Comparison of ENCODE assay signal across 1 cellular context in genomic region chr7:99860281-99861127, GRCh38.
TF ChIP-seq lines count a peak whose summit lies in the region.

No MANE protein-coding gene starts in this region.

TF ChIP-seq in GM23338, 12 proteins besides CTCF, POLR2A, EP300 and RAD21 (continued from another document):
- TF ChIP-seq ZNF462 (CRISPR knock-in tag; IDR thresholded peaks at IDR 0.05) (no peak), CREB1 (CRISPR knock-in tag; IDR thresholded peaks at IDR 0.05; ENCODE audit: low read depth) (no peak), JUNB (IDR thresholded peaks at IDR 0.05; ENCODE audit: unreplicated experiment) (no peak), EZH2phosphoT487 (IDR thresholded peaks at IDR 0.05; ENCODE audit: unreplicated experiment) (no peak), POLR2AphosphoS5 (IDR thresholded peaks at IDR 0.05; ENCODE audit: low read depth) (no peak), ZNF331 (CRISPR knock-in tag; IDR thresholded peaks at IDR 0.05; ENCODE audit: low read depth) (no peak), ZNF114 (CRISPR knock-in tag; IDR thresholded peaks at IDR 0.05) (no peak), NANOG (IDR thresholded peaks at IDR 0.05; ENCODE audit: borderline replicate concordance) (no peak)
- TF ChIP-seq, protein P1, sequence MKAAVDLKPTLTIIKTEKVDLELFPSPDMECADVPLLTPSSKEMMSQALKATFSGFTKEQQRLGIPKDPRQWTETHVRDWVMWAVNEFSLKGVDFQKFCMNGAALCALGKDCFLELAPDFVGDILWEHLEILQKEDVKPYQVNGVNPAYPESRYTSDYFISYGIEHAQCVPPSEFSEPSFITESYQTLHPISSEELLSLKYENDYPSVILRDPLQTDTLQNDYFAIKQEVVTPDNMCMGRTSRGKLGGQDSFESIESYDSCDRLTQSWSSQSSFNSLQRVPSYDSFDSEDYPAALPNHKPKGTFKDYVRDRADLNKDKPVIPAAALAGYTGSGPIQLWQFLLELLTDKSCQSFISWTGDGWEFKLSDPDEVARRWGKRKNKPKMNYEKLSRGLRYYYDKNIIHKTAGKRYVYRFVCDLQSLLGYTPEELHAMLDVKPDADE (IDR thresholded peaks at IDR 0.05): no peak
- TF ChIP-seq, protein P2, sequence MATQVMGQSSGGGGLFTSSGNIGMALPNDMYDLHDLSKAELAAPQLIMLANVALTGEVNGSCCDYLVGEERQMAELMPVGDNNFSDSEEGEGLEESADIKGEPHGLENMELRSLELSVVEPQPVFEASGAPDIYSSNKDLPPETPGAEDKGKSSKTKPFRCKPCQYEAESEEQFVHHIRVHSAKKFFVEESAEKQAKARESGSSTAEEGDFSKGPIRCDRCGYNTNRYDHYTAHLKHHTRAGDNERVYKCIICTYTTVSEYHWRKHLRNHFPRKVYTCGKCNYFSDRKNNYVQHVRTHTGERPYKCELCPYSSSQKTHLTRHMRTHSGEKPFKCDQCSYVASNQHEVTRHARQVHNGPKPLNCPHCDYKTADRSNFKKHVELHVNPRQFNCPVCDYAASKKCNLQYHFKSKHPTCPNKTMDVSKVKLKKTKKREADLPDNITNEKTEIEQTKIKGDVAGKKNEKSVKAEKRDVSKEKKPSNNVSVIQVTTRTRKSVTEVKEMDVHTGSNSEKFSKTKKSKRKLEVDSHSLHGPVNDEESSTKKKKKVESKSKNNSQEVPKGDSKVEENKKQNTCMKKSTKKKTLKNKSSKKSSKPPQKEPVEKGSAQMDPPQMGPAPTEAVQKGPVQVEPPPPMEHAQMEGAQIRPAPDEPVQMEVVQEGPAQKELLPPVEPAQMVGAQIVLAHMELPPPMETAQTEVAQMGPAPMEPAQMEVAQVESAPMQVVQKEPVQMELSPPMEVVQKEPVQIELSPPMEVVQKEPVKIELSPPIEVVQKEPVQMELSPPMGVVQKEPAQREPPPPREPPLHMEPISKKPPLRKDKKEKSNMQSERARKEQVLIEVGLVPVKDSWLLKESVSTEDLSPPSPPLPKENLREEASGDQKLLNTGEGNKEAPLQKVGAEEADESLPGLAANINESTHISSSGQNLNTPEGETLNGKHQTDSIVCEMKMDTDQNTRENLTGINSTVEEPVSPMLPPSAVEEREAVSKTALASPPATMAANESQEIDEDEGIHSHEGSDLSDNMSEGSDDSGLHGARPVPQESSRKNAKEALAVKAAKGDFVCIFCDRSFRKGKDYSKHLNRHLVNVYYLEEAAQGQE (IDR thresholded peaks at IDR 0.05; ENCODE audit: unreplicated experiment): no peak
TF ChIP-seq in GM23338: peak in this region for 0.
